In the genomic region with DNA sequence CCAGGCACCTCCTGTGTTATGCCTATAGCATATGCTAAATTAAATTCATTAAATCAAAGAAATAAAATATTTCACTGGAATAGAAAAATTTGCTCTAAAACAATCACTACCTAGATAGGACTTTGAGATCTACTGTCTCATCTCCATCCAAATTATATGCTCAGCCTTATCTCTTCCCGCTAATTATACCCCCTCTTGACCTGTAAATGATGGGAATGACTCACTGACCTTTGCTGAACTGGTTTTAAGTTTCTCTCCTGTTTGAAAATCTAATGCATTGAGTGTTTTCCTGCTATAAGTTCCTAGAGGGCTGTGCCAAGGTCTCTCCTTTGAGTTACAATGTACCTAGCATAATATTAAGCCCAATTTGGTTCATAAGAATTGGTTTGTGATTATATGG, we compare ENCODE assay signal across 17 cellular contexts.
DNase-seq lines count a peak whose midpoint lies in the region; ATAC-seq, FAIRE-seq and TF ChIP-seq lines count a peak whose summit lies in the region.
"Had no signal": no experiment of that assay in that cellular context is flagged by ENCODE, and none has a peak within 500 bp of the region (broad histone marks: within the 10 kb centered on the region; RNA-seq: fewer than 3 reads in every experiment).

No MANE protein-coding gene starts in this region.

- H3K27ac Mint-ChIP-seq in Calu3 (ENCODE audit: unreplicated experiment): no peak overlapping the region
- H3K27ac Mint-ChIP-seq: CD4-positive, alpha-beta memory T cell had no signal

- TF ChIP-seq POLR2A in GM12878 (IDR thresholded peaks at IDR 0.05; ENCODE audit: low read depth, low read length): no peak

- no peak overlapping the region for H3K4me2 ChIP-seq in GM12878 (ENCODE audit: control insufficient read depth, insufficient read depth)

- RAD21 ChIA-PET in GM12878 (lab: Charles Lee; ENCODE audit: unreplicated experiment): interaction anchor here (0.7 kb wide), 1 partner anchor 42 kb away, joined by 4 read pairs; no protein-coding TSS in a partner anchor

- CTCF ChIA-PET in GM12878 (lab: Yijun Ruan, JAX): interaction anchor here (1.0 to 3.1 kb wide), 4 partner anchors 8 to 43 kb away, joined by 3 to 9 read pairs (median 3); no protein-coding TSS in a partner anchor
- CTCF ChIA-PET in Calu3 (lab: Charles Lee): no interaction called here

- in situ Hi-C loops in GM12878 (cut with MboI): no loop called here

- ATAC-seq in GM12878: peak; percentile 11

- WGBS in GM12878 (ENCODE audit: insufficient coverage, insufficient replicate concordance, low lambda C conversion rate, missing lambda C conversion rate): 0% methylated on average over 1 of the region's 1 CpG

- no peaks in the 10 kb centered on the region for H3K36me3 ChIP-seq in GM12878 (ENCODE audit: control insufficient read depth in 2 of 2, insufficient read depth in 2 of 2, low read length in 1 of 2)

- TF ChIP-seq RAD21 in GM12878 (IDR thresholded peaks at IDR 0.05; ENCODE audit: insufficient read depth, low read depth, low read length): no peak

- no peak overlapping the region for H2AFZ ChIP-seq in GM12878 (ENCODE audit: control insufficient read depth, low read depth, low read length)
- H2AFZ ChIP-seq: GM23248 had no signal

- H3K79me2 ChIP-seq in GM12878 (ENCODE audit: control insufficient read depth, insufficient read depth, low read length): no peaks in the 10 kb centered on the region

- SMC1A ChIA-PET in GM12878 (lab: Charles Lee; ENCODE audit: uncharacterized antibody, unreplicated experiment): interaction anchor here (0.7 to 16.0 kb wide), 7 partner anchors 10 to 46 kb away, joined by 3 to 203 read pairs (median 3); no protein-coding TSS in a partner anchor

- DNase-seq in DMS53 treated with DMSO at 0.1 percent for 48 hours (lab: John Stamatoyannopoulos, UW; ENCODE audit: unreplicated experiment) (peak; percentile 19), NCI-H146 (lab: John Stamatoyannopoulos, UW) (peak; percentile 51), GM12878 (ENCODE audit: low read depth, low spot score) (no peak), Calu3 (no peak), NCI-H446 treated with DMSO at 0.1 percent for 48 hours (lab: John Stamatoyannopoulos, UW) (no peak)
- no peak for DNase-seq in central memory CD4-positive, alpha-beta T cell
- DNase-seq: C1 segment of cervical spinal cord; CD4-positive, alpha-beta memory T cell; COR-L47; DMS153; DMS79 treated with DMSO at 0.1 percent for 48 hours; GF-D8; GM23248; H7; HCEC 1CT had no signal

- no peak for FAIRE-seq in GM12878 (lab: Jason Lieb, UNC)
- FAIRE-seq: GM12892, H1 had no signal

- H3K27ac ChIP-seq in GM12878 (ENCODE audit: control insufficient read depth, insufficient read depth): no peak overlapping the region
- H3K27ac ChIP-seq: GM23248 had no signal

- no peak overlapping the region for H3K4me3 ChIP-seq in GM12878
- H3K4me3 ChIP-seq: GM23248 had no signal

- no peaks in the 10 kb centered on the region for H3K9me3 Mint-ChIP-seq in Calu3 (ENCODE audit: low read depth, unreplicated experiment)

- no peak overlapping the region for H3K9ac ChIP-seq in GM12878 (ENCODE audit: control insufficient read depth, insufficient read depth, low read length)
- H3K9ac ChIP-seq: GM23248 had no signal

- H3K27me3 ChIP-seq in GM12878 (replicated peaks in 1 of 2; ENCODE audit: control insufficient read depth in 2 of 2, insufficient read depth in 2 of 2, low read length in 1 of 2): no peaks in the 10 kb centered on the region

- no peaks in the 10 kb centered on the region for H3K27me3 Mint-ChIP-seq in Calu3 (ENCODE audit: unreplicated experiment)
- H3K27me3 Mint-ChIP-seq: CD4-positive, alpha-beta memory T cell had no signal

- no peak for TF ChIP-seq EP300 in GM12878 (IDR thresholded peaks at IDR 0.05; ENCODE audit: borderline replicate concordance in 1 of 2, control insufficient read depth in 1 of 2, low read depth in 2 of 2, low read length in 2 of 2)

- no peaks in the 10 kb centered on the region for H3K4me1 Mint-ChIP-seq in Calu3 (ENCODE audit: low read depth, unreplicated experiment)
- H3K4me1 Mint-ChIP-seq: CD4-positive, alpha-beta memory T cell had no signal

- H3K9me3 ChIP-seq in GM12878 (replicated peaks; ENCODE audit: control insufficient read depth, insufficient read depth, low read length): no peaks in the 10 kb centered on the region

- TF ChIP-seq CTCF in GM12878 (IDR thresholded peaks at IDR 0.05 in 2 of 3, conservative IDR thresholded peaks at IDR 0.05 in 1 of 3; ENCODE audit: control insufficient read depth in 2 of 3, extremely low read depth in 1 of 3, insufficient read depth in 1 of 3, low read depth in 3 of 3, low read length in 3 of 3) (no peak), Calu3 (IDR thresholded peaks at IDR 0.05; ENCODE audit: unreplicated experiment) (no peak)

- no TSS peak for BruUV-seq in GM12878 (replicated peaks; lab: Mats Ljungman, UMichigan)
- no TSS peak for BruUV-seq in Calu3 (replicated peaks; lab: Mats Ljungman, UMichigan)

- no peaks in the 10 kb centered on the region for H3K36me3 Mint-ChIP-seq in Calu3 (ENCODE audit: insufficient read depth, unreplicated experiment)
- H3K36me3 Mint-ChIP-seq: CD4-positive, alpha-beta memory T cell had no signal

- POLR2A ChIA-PET in GM12878 (lab: Charles Lee): interaction anchor here (0.9 to 2.4 kb wide), 4 partner anchors 8 to 42 kb away, joined by 3 to 11 read pairs (median 8); no protein-coding TSS in a partner anchor

- no peaks in the 10 kb centered on the region for H4K20me1 ChIP-seq in GM12878 (ENCODE audit: control insufficient read depth, insufficient read depth)

- intact Hi-C loops in GM12878 (cut with micrococcal nuclease; ENCODE audit: unreplicated experiment) (no loop called here), Calu3 (cut with micrococcal nuclease; ENCODE audit: unreplicated experiment) (no loop called here)

- H3K4me3 Mint-ChIP-seq in Calu3 (ENCODE audit: low read depth, unreplicated experiment): no peak overlapping the region
- H3K4me3 Mint-ChIP-seq: CD4-positive, alpha-beta memory T cell had no signal

- H3K4me1 ChIP-seq in GM12878 (ENCODE audit: control insufficient read depth, insufficient read depth, low read length): no peaks in the 10 kb centered on the region

TF ChIP-seq in GM12878, 131 proteins besides CTCF, POLR2A, EP300 and RAD21:
- TF ChIP-seq NRF1 (conservative IDR thresholded peaks at IDR 0.05; ENCODE audit: low read depth, low read length): no peak
- TF ChIP-seq STAT3 (IDR thresholded peaks at IDR 0.05; ENCODE audit: low read depth, low read length): no peak
- TF ChIP-seq IKZF1 (conservative IDR thresholded peaks at IDR 0.05): 0 out of 2 replicates have a peak, but pooled peaks have one; percentile 20
- no peak for TF ChIP-seq FOS (IDR thresholded peaks at IDR 0.05; ENCODE audit: borderline replicate concordance, extremely low read depth, insufficient read length)
- TF ChIP-seq TCF12 (IDR thresholded peaks at IDR 0.05; ENCODE audit: low read depth, low read length): no peak
- no peak for TF ChIP-seq ZNF622 (IDR thresholded peaks at IDR 0.05)
- no peak for TF ChIP-seq CBX5 (IDR thresholded peaks at IDR 0.05; ENCODE audit: low read depth)
- no peak for TF ChIP-seq POLR2AphosphoS2 (IDR thresholded peaks at IDR 0.05; ENCODE audit: low read depth, low read length)
- no peak for TF ChIP-seq HDAC6 (IDR thresholded peaks at IDR 0.05; ENCODE audit: unreplicated experiment)
- TF ChIP-seq NR2F1 (conservative IDR thresholded peaks at IDR 0.05): peak; percentile 48; the same call in 1 of the 2 replicates

Comparison
In these comparisons a context has a peak if more than half of its experiments do, and no peak if none do; other contexts are left out.
1. DNase-seq: peak in DMS53 treated with DMSO at 0.1 percent for 48 hours (single experiment) and NCI-H146 (single experiment); none in GM12878 (single experiment), Calu3 (single experiment), central memory CD4-positive, alpha-beta T cell (single experiment) and NCI-H446 treated with DMSO at 0.1 percent for 48 hours (single experiment).